Comparison of ENCODE assay signal across 1 cellular context in genomic region chr17:18379246-18380146, GRCh38.
TF ChIP-seq lines count a peak whose summit lies in the region.

No MANE protein-coding gene starts in this region.

TF ChIP-seq in A549, 52 proteins besides CTCF, POLR2A, EP300 and RAD21 (continued from another document):
- no peak for TF ChIP-seq HOXA7 (CRISPR knock-in tag; IDR thresholded peaks at IDR 0.05)
- TF ChIP-seq KDM1A (IDR thresholded peaks at IDR 0.05; ENCODE audit: low read depth), result peak; percentile 83; the same call in 1 of the 2 replicates
- TF ChIP-seq ZSCAN20 (CRISPR knock-in tag; IDR thresholded peaks at IDR 0.05), result no peak
- no peak for TF ChIP-seq SMC3 (IDR thresholded peaks at IDR 0.05)
- TF ChIP-seq HMGXB4 (CRISPR knock-in tag; IDR thresholded peaks at IDR 0.05; ENCODE audit: borderline replicate concordance), result no peak
- no peak for TF ChIP-seq HOXB13 (CRISPR knock-in tag; IDR thresholded peaks at IDR 0.05; ENCODE audit: low read depth)
- TF ChIP-seq PHF8 (IDR thresholded peaks at IDR 0.05; ENCODE audit: borderline replicate concordance, low read depth), result no peak
- TF ChIP-seq HEYL (CRISPR knock-in tag; IDR thresholded peaks at IDR 0.05), result no peak
- TF ChIP-seq MYC (IDR thresholded peaks at IDR 0.05; ENCODE audit: borderline replicate concordance, low read length), result no peak
- TF ChIP-seq GATA3 (IDR thresholded peaks at IDR 0.05; ENCODE audit: borderline replicate concordance), result no peak
TF ChIP-seq in A549: peak in this region for 2.
